ENCODE assay signal across 12 cellular contexts in genomic region chr4:172813359-172813923, GRCh38.
DNase-seq lines count a peak whose midpoint lies in the region; ATAC-seq lines count a peak whose summit lies in the region.
"Had no signal": no experiment of that assay in that cellular context is flagged by ENCODE, and none has a peak within 500 bp of the region (broad histone marks: within the 10 kb centered on the region; RNA-seq: fewer than 3 reads in every experiment).

No MANE protein-coding gene starts in this region.

- peaks cover 6 to 11% of the 10 kb centered on the region in 2 donors for H3K4me1 Mint-ChIP-seq in stimulated activated naive B cell treated with anti-CD40 and anti-IgM and Interleukin-4, amounts not matched to agents 10 μg/mL and 1 μg/mL and 100 μg/mL, for 72 hours

- H3K27me3 Mint-ChIP-seq in stimulated activated naive B cell treated with anti-CD40 and anti-IgM and Interleukin-4, amounts not matched to agents 10 μg/mL and 1 μg/mL and 100 μg/mL, for 72 hours, result no peaks in the 10 kb centered on the region

- peak; percentile 33 for DNase-seq in NK-92 treated with Interleukin-12 subunit alpha and Interleukin-12 subunit beta, amount 100 ng/mL, for 24 hours (lab: John Stamatoyannopoulos, UW)
- no peak for DNase-seq in NK-92 (lab: John Stamatoyannopoulos, UW; ENCODE audit: unreplicated experiment)
- peak; percentile 21 for DNase-seq in HT1080 (ENCODE audit: low read depth)
- DNase-seq in stimulated activated naive B cell treated with anti-CD40 and anti-IgM and Interleukin-4, amounts not matched to agents 10 μg/mL and 1 μg/mL and 100 μg/mL, for 72 hours, result no peak
- DNase-seq in NCI-H2107 (lab: John Stamatoyannopoulos, UW), result no peak
- no peak for DNase-seq in activated gamma-delta T cell (lab: John Stamatoyannopoulos, UW)
- DNase-seq in SK-N-DZ (ENCODE audit: low spot score), result no peak
- DNase-seq: aorta, small intestine, substantia nigra had no signal

- no peaks in the 10 kb centered on the region for H3K36me3 Mint-ChIP-seq in stimulated activated naive B cell treated with anti-CD40 and anti-IgM and Interleukin-4, amounts not matched to agents 10 μg/mL and 1 μg/mL and 100 μg/mL, for 72 hours

- no peak overlapping the region for H3K27ac Mint-ChIP-seq in stimulated activated naive B cell treated with anti-CD40 and anti-IgM and Interleukin-4, amounts not matched to agents 10 μg/mL and 1 μg/mL and 100 μg/mL, for 72 hours

- peak overlapping the region in 1 of 2 donors; percentile 17 for H3K4me3 Mint-ChIP-seq in stimulated activated naive B cell treated with anti-CD40 and anti-IgM and Interleukin-4, amounts not matched to agents 10 μg/mL and 1 μg/mL and 100 μg/mL, for 72 hours

- ATAC-seq in HG02852 (IDR thresholded peaks at IDR 0.05; ENCODE audit: unreplicated experiment), result peak; percentile 64
- ATAC-seq in stimulated activated naive B cell treated with anti-CD40 and anti-IgM and Interleukin-4, amounts not matched to agents 10 μg/mL and 1 μg/mL and 100 μg/mL, for 72 hours (replicated peaks), result peak; percentile 72 to 81
- ATAC-seq: HepG2 had no signal

- H3K9me3 Mint-ChIP-seq in stimulated activated naive B cell treated with anti-CD40 and anti-IgM and Interleukin-4, amounts not matched to agents 10 μg/mL and 1 μg/mL and 100 μg/mL, for 72 hours, result no peaks in the 10 kb centered on the region

Comparison
In these comparisons a context has a peak if more than half of its experiments do, and no peak if none do; other contexts are left out.
1. DNase-seq: peak in NK-92 treated with Interleukin-12 subunit alpha and Interleukin-12 subunit beta, amount 100 ng/mL, for 24 hours (single experiment) and HT1080 (single experiment); none in NK-92 (single experiment), stimulated activated naive B cell treated with anti-CD40 and anti-IgM and Interleukin-4, amounts not matched to agents 10 μg/mL and 1 μg/mL and 100 μg/mL, for 72 hours (single experiment), NCI-H2107 (single experiment), activated gamma-delta T cell (single experiment) and SK-N-DZ (single experiment).